Comparison of ENCODE assay signal across 8 cellular contexts in the genomic region with DNA sequence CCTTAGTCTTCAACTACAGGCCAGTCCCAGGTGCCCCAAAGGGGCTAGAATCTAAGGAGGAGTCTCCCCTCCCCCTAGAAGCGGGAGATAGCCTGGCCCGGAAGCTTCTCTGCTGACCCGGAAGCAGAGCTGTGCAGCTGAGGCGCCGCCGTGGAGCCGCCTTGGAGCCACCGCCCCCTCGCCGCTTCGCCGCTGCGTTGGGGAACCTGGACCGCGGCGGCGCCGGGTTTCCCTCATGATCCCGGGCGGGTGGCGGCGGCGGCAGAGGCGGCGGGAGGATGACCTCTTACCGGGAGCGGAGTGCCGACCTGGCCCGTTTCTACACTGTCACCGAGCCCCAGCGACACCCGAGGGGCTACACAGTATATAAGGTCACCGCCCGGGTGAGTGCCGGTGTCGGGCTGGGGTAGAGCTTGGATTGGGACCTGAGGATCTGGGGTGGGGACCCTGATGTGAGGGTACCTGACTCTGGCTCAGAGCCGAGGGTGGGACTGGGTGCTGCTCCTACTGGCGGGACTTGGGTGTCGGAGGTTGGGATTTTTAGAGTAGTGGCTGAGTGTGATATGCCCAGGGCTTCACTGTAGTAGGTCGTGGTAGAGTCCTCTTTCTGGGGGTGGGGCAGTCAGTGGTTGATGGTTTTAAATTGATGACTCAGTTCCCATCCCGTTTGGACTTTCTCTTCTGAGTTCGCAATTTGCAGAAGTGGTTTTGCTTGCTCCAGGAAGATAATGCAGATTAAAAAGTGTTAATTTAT. TPM values are rescaled to one million over a fixed set of nuclear protein-coding genes. Genes with fewer than 3 reads are reported as not detected.
DNase-seq lines count a peak whose midpoint lies in the region; ATAC-seq and TF ChIP-seq lines count a peak whose summit lies in the region.

RPS6KC1 (plus strand) TSS at position 115 of the 754 bp plus-strand sequence; CDS start at position 279, 164 bp downstream.

- TF ChIP-seq CTCF in AG10803 (conservative IDR thresholded peaks at IDR 0.05; ENCODE audit: low read length), result peak; percentile 26
- TF ChIP-seq CTCF in kidney epithelial cell (IDR thresholded peaks at IDR 0.05; ENCODE audit: insufficient read depth, low read length, poor library complexity, severe bottlenecking), result no peak

- DNase-seq in AG10803 (ENCODE audit: low read depth) (peak; percentile 78), NCI-H345 treated with DMSO at 0.1 percent for 48 hours (lab: John Stamatoyannopoulos, UW; ENCODE audit: unreplicated experiment) (peak; percentile 75), cerebellar nuclear complex (lab: John Stamatoyannopoulos, UW) (peak; percentile 30 to 49), kidney epithelial cell (ENCODE audit: low read depth) (peak; percentile 39)
- DNase-seq in stimulated activated CD4-positive, alpha-beta T cell treated with anti-CD3 and anti-CD28 coated beads, Interleukin-15, amount 100 ng/mL, for 24 hours, result peak; percentile 91

- no peaks in the 10 kb centered on the region for H3K36me3 ChIP-seq in kidney epithelial cell (ENCODE audit: control insufficient read depth, insufficient read depth, low read length)

- ATAC-seq in GM19023 (IDR thresholded peaks at IDR 0.05; ENCODE audit: unreplicated experiment) (peak; percentile 99), HG03196 (IDR thresholded peaks at IDR 0.05; ENCODE audit: unreplicated experiment) (peak; percentile 99)
- peak; percentile 97 for ATAC-seq in activated CD4-positive, CD25-positive, alpha-beta regulatory T cell treated with anti-CD3 and anti-CD28 coated beads, Interleukin-2, amount 50 U/mL, for 24 hours

- no peaks in the 10 kb centered on the region for H3K27me3 ChIP-seq in kidney epithelial cell (ENCODE audit: control insufficient read depth, insufficient read depth, low read length)

- peak within 1 kb of the TSS; percentile 94 for H3K4me3 ChIP-seq in AG10803 (ENCODE audit: low read length)
- H3K4me3 ChIP-seq in kidney epithelial cell (ENCODE audit: low read depth, low read length), result peak within 1 kb of the TSS; percentile 95

RNA-seq across cellular contexts. Expression of gene RPS6KC1, which starts in this region (rescaled TPM):
- total RNA-seq in kidney epithelial cell, result 12.9 and 14.9 TPM in 2 replicates

Comparison
In these comparisons a context has a peak if more than half of its experiments do, and no peak if none do; other contexts are left out.
1. Peak in every context shown above with its lines: DNase-seq, ATAC-seq and H3K4me3 ChIP-seq.
2. DNase-seq: peak in every context shown above with its lines; median percentile 91 in stimulated activated CD4-positive, alpha-beta T cell treated with anti-CD3 and anti-CD28 coated beads, Interleukin-15, amount 100 ng/mL, for 24 hours; 78 in AG10803; 75 in NCI-H345 treated with DMSO at 0.1 percent for 48 hours; 40 in cerebellar nuclear complex; 39 in kidney epithelial cell.